ENCODE assay signal across 8 cellular contexts in the genomic region with DNA sequence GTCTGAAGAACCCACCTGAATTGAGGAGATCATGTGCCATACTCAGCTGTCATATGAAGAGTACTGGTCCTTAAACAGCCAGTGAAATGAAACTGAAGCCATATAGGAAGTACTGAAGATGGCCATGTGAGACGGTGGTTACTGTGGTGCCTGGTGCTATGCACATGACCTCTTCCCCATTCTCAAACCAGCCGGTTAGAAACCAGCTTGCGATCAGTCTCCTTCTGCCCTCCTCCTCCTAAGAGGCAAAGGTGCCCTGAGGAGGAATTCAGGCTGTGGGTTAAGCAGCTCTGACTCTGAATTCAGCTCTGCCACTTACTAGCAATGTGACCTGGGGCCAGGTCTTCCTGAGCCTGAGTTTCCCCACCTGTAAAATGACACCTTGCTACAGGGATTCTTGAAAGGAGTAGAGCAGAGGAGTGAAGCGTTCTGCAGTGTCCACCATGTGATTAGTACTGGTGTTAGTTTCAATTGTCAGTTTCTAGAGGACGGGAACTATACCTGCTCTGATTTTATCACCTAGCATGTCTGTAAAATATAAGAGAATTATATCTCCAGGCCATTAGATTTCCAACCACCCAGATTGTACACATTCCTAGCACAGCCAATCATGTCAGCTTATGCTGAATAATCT. TPM values are rescaled to one million over a fixed set of nuclear protein-coding genes. Genes with fewer than 3 reads are reported as not detected.
DNase-seq lines count a peak whose midpoint lies in the region; ATAC-seq and TF ChIP-seq lines count a peak whose summit lies in the region.

No MANE protein-coding gene starts in this region.

- H3K27me3 Mint-ChIP-seq in stimulated activated naive CD8-positive, alpha-beta T cell treated with anti-CD3 and anti-CD28 coated beads, Interleukin-15, amount 100 ng/mL, for 72 hours = no peaks in the 10 kb centered on the region
- H3K27me3 Mint-ChIP-seq in nephron progenitor cell (ENCODE audit: low read depth, poor library complexity) = peaks cover 14% of the 10 kb centered on the region

- H3K36me3 Mint-ChIP-seq in nephron progenitor cell (ENCODE audit: low read depth) = peaks cover 4% of the 10 kb centered on the region

- H3K4me3 Mint-ChIP-seq in stimulated activated naive CD8-positive, alpha-beta T cell treated with anti-CD3 and anti-CD28 coated beads, Interleukin-15, amount 100 ng/mL, for 72 hours = no peak overlapping the region
- no peak overlapping the region for H3K4me3 Mint-ChIP-seq in nephron progenitor cell

- intact Hi-C loops in Right ventricle myocardium inferior (cut with DNase I) = no loop called here
- intact Hi-C loops in cardiac septum (cut with DNase I) = no loop called here

- ATAC-seq in Right ventricle myocardium inferior (peak; percentile 44), HG03045 (IDR thresholded peaks at IDR 0.05; ENCODE audit: unreplicated experiment) (peak; percentile 91)
- peak; percentile 78 for ATAC-seq in stimulated activated naive CD8-positive, alpha-beta T cell treated with anti-CD3 and anti-CD28 coated beads, Interleukin-15, amount 100 ng/mL, for 72 hours

- H3K27ac Mint-ChIP-seq in stimulated activated naive CD8-positive, alpha-beta T cell treated with anti-CD3 and anti-CD28 coated beads, Interleukin-15, amount 100 ng/mL, for 72 hours = no peak overlapping the region
- H3K27ac Mint-ChIP-seq in nephron progenitor cell = no peak overlapping the region

- no peaks in the 10 kb centered on the region for H3K9me3 Mint-ChIP-seq in stimulated activated naive CD8-positive, alpha-beta T cell treated with anti-CD3 and anti-CD28 coated beads, Interleukin-15, amount 100 ng/mL, for 72 hours
- no peaks in the 10 kb centered on the region for H3K9me3 Mint-ChIP-seq in nephron progenitor cell

- TF ChIP-seq CTCF in nephron progenitor cell (IDR thresholded peaks at IDR 0.05) = no peak

- H3K4me1 Mint-ChIP-seq in stimulated activated naive CD8-positive, alpha-beta T cell treated with anti-CD3 and anti-CD28 coated beads, Interleukin-15, amount 100 ng/mL, for 72 hours = peaks cover 50% of the 10 kb centered on the region
- H3K4me1 Mint-ChIP-seq in nephron progenitor cell = peaks cover 25% of the 10 kb centered on the region

- no peak for DNase-seq in Right ventricle myocardium inferior (ENCODE audit: missing footprints)
- DNase-seq in cardiac septum (ENCODE audit: low spot score) = no peak
- DNase-seq in RPMI8226 = peak; percentile 26
- no peak for DNase-seq in stimulated activated naive CD8-positive, alpha-beta T cell treated with anti-CD3 and anti-CD28 coated beads, Interleukin-15, amount 100 ng/mL, for 72 hours
- no peak for DNase-seq in nephron progenitor cell
- no peak for DNase-seq in NCI-H524 (lab: John Stamatoyannopoulos, UW)
- no peak for DNase-seq in activated naive CD4-positive, alpha-beta T cell treated with anti-CD3 and anti-CD28 coated beads, Interleukin-2, amount 50 U/mL, for 16 hours

RNA-seq across cellular contexts. Expression of a gene that starts 5.1 kb away (rescaled TPM):
- total RNA-seq in Right ventricle myocardium inferior = 35.2 TPM
- total RNA-seq in cardiac septum = 39.5 TPM

RNA-seq across cellular contexts. Expression of a gene that starts 40.2 kb away (rescaled TPM):
- total RNA-seq in Right ventricle myocardium inferior (103 TPM), cardiac septum (111 TPM)
